In the genomic region with DNA sequence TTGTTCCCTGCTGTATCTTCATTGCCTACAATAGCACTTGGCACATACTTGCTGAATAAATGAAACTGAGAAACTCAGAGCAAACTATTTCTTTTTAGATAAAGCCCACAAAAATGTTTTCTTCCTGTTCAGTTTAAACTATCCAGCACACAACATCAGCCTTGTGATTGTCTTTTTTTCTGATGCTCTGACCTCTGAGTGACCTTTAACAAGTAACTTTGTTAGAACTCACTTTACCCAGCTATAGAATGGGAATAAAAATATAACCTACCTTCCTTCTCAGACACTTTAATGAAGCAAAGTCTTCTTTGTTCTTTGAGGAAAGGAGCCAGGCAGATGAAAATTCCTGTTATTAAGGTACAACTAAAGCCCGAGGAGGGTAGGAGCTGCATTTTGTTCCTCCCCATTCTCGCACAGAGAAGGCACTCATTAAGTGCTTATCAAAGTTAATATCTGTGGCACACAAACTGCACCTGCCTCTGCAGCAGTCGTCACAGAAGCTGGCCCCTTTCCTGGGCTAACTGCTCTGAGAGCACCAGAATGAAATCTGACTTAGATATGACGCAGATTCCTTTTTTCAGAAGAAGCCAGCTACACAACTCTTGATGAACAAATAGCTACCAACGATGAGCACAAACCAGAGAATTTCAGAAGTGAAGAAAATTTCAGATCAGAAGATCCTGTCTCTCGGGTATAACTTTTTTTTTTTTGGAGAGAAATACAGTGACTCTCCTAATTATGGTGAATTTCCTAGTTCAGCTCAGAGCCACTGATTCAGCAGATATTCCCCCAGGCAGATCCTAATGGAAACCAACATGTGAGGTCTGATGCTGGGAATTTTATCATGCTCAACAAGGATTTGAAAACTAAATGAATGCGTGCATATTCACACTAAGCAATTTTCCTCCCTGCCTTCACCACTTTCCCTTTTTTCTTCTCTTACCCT, we compare ENCODE assay signal across 8 cellular contexts. TPM values are rescaled to one million over a fixed set of nuclear protein-coding genes. Genes with fewer than 3 reads are reported as not detected.
DNase-seq lines count a peak whose midpoint lies in the region; ATAC-seq and TF ChIP-seq lines count a peak whose summit lies in the region.

No MANE protein-coding gene starts in this region.

- in situ Hi-C loops in ACHN (cut with HindIII; ENCODE audit: low pct_ligation_motif_present, low pct_unique_long_range_greater_than_20kb, low sequenced_read_pairs), result no loop called here

- no peaks in the 10 kb centered on the region for H3K36me3 Mint-ChIP-seq in naive thymus-derived CD8-positive, alpha-beta T cell

- peak overlapping the region; percentile 92 to 98 (median 95) for H3K4me3 Mint-ChIP-seq in naive thymus-derived CD8-positive, alpha-beta T cell

- no peaks in the 10 kb centered on the region for H3K27me3 ChIP-seq in H7 (ENCODE audit: control insufficient read depth, insufficient read depth, low read length)

- no peaks in the 10 kb centered on the region for H3K36me3 ChIP-seq in H7 (replicated peaks; ENCODE audit: control insufficient read depth, insufficient read depth, low read length)

- no peaks in the 10 kb centered on the region for H3K9me3 Mint-ChIP-seq in naive thymus-derived CD8-positive, alpha-beta T cell

- peak; percentile 24 for ATAC-seq in GM21390 (IDR thresholded peaks at IDR 0.05; ENCODE audit: unreplicated experiment)
- ATAC-seq in naive thymus-derived CD8-positive, alpha-beta T cell, result peak; percentile 82 to 88

- POLR2A ChIA-PET in naive thymus-derived CD8-positive, alpha-beta T cell (lab: Charles Lee), result interaction anchor here (0.7 to 7.8 kb wide), 7 partner anchors 9 to 1117 kb away, joined by 3 to 190 read pairs (median 5); a partner anchor contains a TSS

- DNase-seq in NB4 (ENCODE audit: low read depth) (no peak), HuH-7.5 (ENCODE audit: low spot score) (no peak), H7 (no peak), ACHN (no peak), HCEC 1CT (no peak)
- peak; percentile 83 for DNase-seq in activated effector memory CD4-positive, alpha-beta T cell treated with anti-CD3 and anti-CD28 coated beads, Interleukin-2, amount 50 U/mL, for 16 hours
- DNase-seq in naive thymus-derived CD8-positive, alpha-beta T cell, result peak; percentile 20 to 79 (median 58)

- peak overlapping the region; percentile 96 to 99 (median 98) for H3K27ac Mint-ChIP-seq in naive thymus-derived CD8-positive, alpha-beta T cell

- peaks cover 36 to 66% (median 61%) of the 10 kb centered on the region in 4 donors for H3K4me1 Mint-ChIP-seq in naive thymus-derived CD8-positive, alpha-beta T cell

- no peaks in the 10 kb centered on the region for H3K27me3 Mint-ChIP-seq in naive thymus-derived CD8-positive, alpha-beta T cell

- H3K4me3 ChIP-seq in NB4 (ENCODE audit: low read depth, low read length), result peak overlapping the region; percentile 49
- no peak overlapping the region for H3K4me3 ChIP-seq in H7 (ENCODE audit: insufficient read depth, low read depth, low read length)

- no peak for TF ChIP-seq POLR2A in NB4 (IDR thresholded peaks at IDR 0.05; ENCODE audit: extremely low read depth, insufficient read length)

- TF ChIP-seq CTCF in NB4 (IDR thresholded peaks at IDR 0.05; ENCODE audit: low read depth, low read length), result no peak

RNA-seq across cellular contexts. Expression of a gene that starts 31.0 kb away (rescaled TPM):
- total RNA-seq in naive thymus-derived CD8-positive, alpha-beta T cell, result 100 to 1,000 TPM; 131 to 133 TPM
- 10 to 100 TPM; 60.2 to 83.9 (median 67.1) TPM for polyA plus RNA-seq in naive thymus-derived CD8-positive, alpha-beta T cell
- total RNA-seq in H7 (2014; rRNA removed; shearing (Covaris generic)), result 19.0 and 21.1 TPM in 2 replicates

Comparison
In these comparisons a context has a peak if more than half of its experiments do, and no peak if none do; other contexts are left out.
1. DNase-seq: peak in activated effector memory CD4-positive, alpha-beta T cell treated with anti-CD3 and anti-CD28 coated beads, Interleukin-2, amount 50 U/mL, for 16 hours (single experiment) and naive thymus-derived CD8-positive, alpha-beta T cell (10 of 10); none in NB4 (single experiment), HuH-7.5 (single experiment), H7 (single experiment), ACHN (single experiment) and HCEC 1CT (single experiment).